Comparison of ENCODE assay signal across 22 cellular contexts in genomic region chr10:117464176-117464575, GRCh38.
"Had no signal": no experiment of that assay in that cellular context is flagged by ENCODE, and none has a peak within 500 bp of the region (broad histone marks: within the 10 kb centered on the region; RNA-seq: fewer than 3 reads in every experiment).

No MANE protein-coding gene starts in this region.

- H3K9me3 ChIP-seq: adrenal gland had no signal

- H3K4me1 ChIP-seq: adrenal gland, breast epithelium, right atrium auricular region, spleen, upper lobe of left lung had no signal

- DNase-seq: activated CD4-positive, alpha-beta T cell treated with anti-CD3 and anti-CD28 coated beads, Interleukin-2, amount 50 U/mL, for 4 hours; activated CD8-positive, alpha-beta memory T cell treated with anti-CD3 and anti-CD28 coated beads for 24 hours; activated CD8-positive, alpha-beta memory T cell treated with anti-CD3 and anti-CD28 coated beads, Interleukin-2, amount 50 U/mL, for 4 hours; activated T-cell treated with anti-CD3 and anti-CD28 coated beads, Interleukin-2, amount 50 U/mL, for 24 hours; cerebellar nuclear complex; cortex of kidney; endodermal cell; foreskin keratinocyte; hippocampal formation; midbrain; natural killer cell; spleen; stimulated activated CD4-positive, alpha-beta T cell treated with anti-CD3 and anti-CD28 coated beads, Interleukin-4, amount 100 ng/mL, for 1 hour; stimulated activated naive CD4-positive, alpha-beta T cell; T-helper 9 cell had no signal

- H3K4me3 ChIP-seq: adrenal gland, breast epithelium, right atrium auricular region, spleen, upper lobe of left lung had no signal

- ATAC-seq: activated T-helper 17 cell treated with anti-CD3 and anti-CD28 coated beads, Interleukin-2, amount 50 U/mL, for 72 hours; foreskin keratinocyte; natural killer cell; WTC11 had no signal

- H3K27me3 ChIP-seq: adrenal gland, breast epithelium, foreskin keratinocyte, right atrium auricular region, upper lobe of left lung had no signal

- H3K27ac ChIP-seq: adrenal gland, breast epithelium, foreskin keratinocyte, right atrium auricular region, spleen, upper lobe of left lung had no signal

- H3K36me3 ChIP-seq: adrenal gland, breast epithelium, right atrium auricular region, spleen, upper lobe of left lung had no signal

- FAIRE-seq: astrocyte had no signal
